In the genomic region with DNA sequence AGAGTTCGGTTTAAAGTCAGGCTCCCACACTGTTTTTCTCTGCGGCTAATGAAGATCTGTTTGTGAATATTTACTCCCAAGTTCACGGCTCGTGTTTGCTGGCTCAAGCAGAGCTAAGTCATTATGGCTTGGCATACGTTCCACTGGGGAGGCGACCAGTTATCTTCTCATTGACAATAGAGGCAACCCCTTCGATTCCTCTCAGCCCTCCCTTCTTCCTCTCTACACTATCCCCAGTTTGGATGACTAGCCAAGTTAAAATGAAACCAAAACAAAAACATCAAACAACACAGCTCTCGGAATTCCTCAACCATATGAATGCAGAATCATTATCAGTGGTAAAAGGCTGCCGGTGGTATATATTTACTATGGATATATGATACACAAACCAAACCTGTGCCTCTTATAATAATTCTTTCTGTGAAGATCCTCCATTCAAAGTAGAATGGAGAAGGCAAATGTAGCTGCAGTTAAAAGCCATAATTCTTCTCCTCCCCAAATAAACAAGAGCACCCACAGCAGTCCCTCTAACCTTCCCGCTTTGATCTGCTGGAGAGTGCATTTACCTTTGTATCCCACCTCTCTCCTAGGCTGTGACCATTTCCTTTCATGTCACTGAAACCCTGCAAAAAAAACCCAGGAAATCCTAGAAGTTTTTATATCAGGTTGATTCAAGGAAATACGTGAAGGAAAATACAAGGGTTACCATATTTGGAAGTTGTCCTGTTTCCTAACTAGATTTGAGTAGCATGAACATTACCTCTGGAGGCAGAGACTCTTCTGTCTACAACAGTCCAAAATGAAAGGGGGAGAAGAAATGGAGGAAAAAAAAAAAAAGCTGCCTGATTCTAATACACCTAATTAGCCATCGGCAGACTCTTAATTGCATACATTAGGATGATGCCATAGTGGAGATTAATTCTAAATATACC, we compare ENCODE assay signal across 8 cellular contexts.
DNase-seq lines count a peak whose midpoint lies in the region; ATAC-seq and TF ChIP-seq lines count a peak whose summit lies in the region.

No MANE protein-coding gene starts in this region.

- ATAC-seq in HG02870 (IDR thresholded peaks at IDR 0.05; ENCODE audit: unreplicated experiment) (peak; percentile 33), HG03175 (IDR thresholded peaks at IDR 0.05; ENCODE audit: unreplicated experiment) (no peak)

- no peaks in the 10 kb centered on the region for H3K27me3 ChIP-seq in esophagus squamous epithelium

- no peaks in the 10 kb centered on the region for H3K36me3 ChIP-seq in esophagus squamous epithelium

- peaks cover 21% of the 10 kb centered on the region for H3K4me1 Mint-ChIP-seq in progenitor cell of endocrine pancreas (ENCODE audit: low read depth)

- peak; percentile 47 for DNase-seq in NCI-H2107 treated with DMSO at 0.1 percent for 48 hours (lab: John Stamatoyannopoulos, UW; ENCODE audit: unreplicated experiment)
- no peak for DNase-seq in NCI-H2107 (lab: John Stamatoyannopoulos, UW)
- peak; percentile 13 for DNase-seq in NCI-H82 treated with DMSO at 0.1 percent for 48 hours (lab: John Stamatoyannopoulos, UW; ENCODE audit: unreplicated experiment)
- DNase-seq in esophagus squamous epithelium (lab: John Stamatoyannopoulos, UW): no peak
- DNase-seq in progenitor cell of endocrine pancreas (ENCODE audit: low spot score, unreplicated experiment): no peak
- DNase-seq in activated gamma-delta T cell (lab: John Stamatoyannopoulos, UW): no peak

- H3K36me3 Mint-ChIP-seq in progenitor cell of endocrine pancreas (ENCODE audit: insufficient read depth): peaks cover 3% of the 10 kb centered on the region

- WGBS in esophagus squamous epithelium, 2 donors: 22 to 27% methylated on average over 12 of the region's 12 CpGs

- H3K4me3 ChIP-seq in esophagus squamous epithelium: peak overlapping the region; percentile 31 to 61 (median 42)

- TF ChIP-seq CTCF in esophagus squamous epithelium (IDR thresholded peaks at IDR 0.05): no peak
- TF ChIP-seq CTCF in progenitor cell of endocrine pancreas (IDR thresholded peaks at IDR 0.05; ENCODE audit: unreplicated experiment): no peak

- peaks cover 3% of the 10 kb centered on the region for H3K9me3 Mint-ChIP-seq in progenitor cell of endocrine pancreas (ENCODE audit: low read depth)

- H3K27ac ChIP-seq in esophagus squamous epithelium: peak overlapping the region in 3 of 4 donors; percentile 22 to 60 (median 51)

- no peak for TF ChIP-seq POLR2A in esophagus squamous epithelium (IDR thresholded peaks at IDR 0.05)

- no peaks in the 10 kb centered on the region for H3K9me3 ChIP-seq in esophagus squamous epithelium

- no peaks in the 10 kb centered on the region for H3K27me3 Mint-ChIP-seq in progenitor cell of endocrine pancreas

- H3K4me3 Mint-ChIP-seq in progenitor cell of endocrine pancreas (ENCODE audit: low read depth): no peak overlapping the region

- intact Hi-C loops in esophagus squamous epithelium (cut with DNase I): no loop called here

- peaks cover 0 to 25% (median 0%) of the 10 kb centered on the region in 3 donors for H3K4me1 ChIP-seq in esophagus squamous epithelium

- peak overlapping the region; percentile 19 for H3K27ac Mint-ChIP-seq in progenitor cell of endocrine pancreas

Comparison
In these comparisons a context has a peak if more than half of its experiments do, and no peak if none do; other contexts are left out.
1. DNase-seq: peak in NCI-H2107 treated with DMSO at 0.1 percent for 48 hours (single experiment) and NCI-H82 treated with DMSO at 0.1 percent for 48 hours (single experiment); none in NCI-H2107 (single experiment), esophagus squamous epithelium (single experiment), progenitor cell of endocrine pancreas (single experiment) and activated gamma-delta T cell (single experiment).